Comparison of ENCODE assay signal across 21 cellular contexts in the genomic region with DNA sequence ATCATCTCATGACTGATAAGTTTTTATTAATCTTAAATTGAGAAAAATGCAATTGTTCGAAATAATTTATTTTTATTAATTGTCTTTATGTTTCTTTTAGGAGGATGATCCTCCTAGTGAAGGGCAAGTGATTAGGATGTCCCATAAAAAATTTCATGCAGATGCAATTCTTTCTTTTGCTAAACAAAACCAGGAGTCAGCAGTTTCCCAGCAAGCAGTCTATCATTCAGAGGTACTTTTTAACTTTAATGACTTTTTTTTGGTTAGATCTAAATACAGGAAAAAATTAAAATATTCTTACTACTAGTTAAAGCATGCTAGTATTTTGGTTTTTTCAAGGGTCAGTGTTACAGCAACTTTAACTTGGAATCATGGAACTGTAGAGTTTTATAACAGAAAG.
DNase-seq lines count a peak whose midpoint lies in the region; ATAC-seq and TF ChIP-seq lines count a peak whose summit lies in the region.
"Had no signal": no experiment of that assay in that cellular context is flagged by ENCODE, and none has a peak within 500 bp of the region (broad histone marks: within the 10 kb centered on the region; RNA-seq: fewer than 3 reads in every experiment).

No MANE protein-coding gene starts in this region.

- intact Hi-C loops in IMR-90 (cut with micrococcal nuclease) = loop anchor here (10.0 kb wide), 1 partner anchor 943 kb away; no protein-coding TSS in a partner anchor

- no peak overlapping the region for H3K56ac ChIP-seq in IMR-90 (ENCODE audit: extremely low read depth, insufficient read depth, low read length)

- H3K4ac ChIP-seq in IMR-90 (ENCODE audit: low read depth, low read length) = no peak overlapping the region

- no peak overlapping the region for H4K91ac ChIP-seq in IMR-90 (ENCODE audit: insufficient read depth, low read depth, low read length)

- H2AFZ ChIP-seq in IMR-90 (replicated peaks; ENCODE audit: low read length, poor library complexity) = no peak overlapping the region
- no peak overlapping the region for H2AFZ ChIP-seq in osteoblast (ENCODE audit: low read length)
- H2AFZ ChIP-seq: GM23338 had no signal

- H3K27ac ChIP-seq in IMR-90 (ENCODE audit: insufficient read depth, low read length) (no peak overlapping the region), brain microvascular endothelial cell (peak overlapping the region; percentile 26), osteoblast (ENCODE audit: low read depth, low read length) (no peak overlapping the region)
- H3K27ac ChIP-seq: A549; BLaER1 treated with 17β-estradiol and CSF1 and Interleukin-3, amounts not matched to agents 10 nM and 100 nM had no signal

- no peak overlapping the region for H2BK5ac ChIP-seq in IMR-90 (ENCODE audit: low read depth, low read length, poor library complexity, severe bottlenecking)

- H3K9ac ChIP-seq in IMR-90 (ENCODE audit: low read depth, low read length) = no peak overlapping the region
- H3K9ac ChIP-seq: BLaER1 treated with 17β-estradiol and CSF1 and Interleukin-3, amounts not matched to agents 10 nM and 100 nM had no signal

- no peak overlapping the region for H2AK9ac ChIP-seq in IMR-90 (replicated peaks; ENCODE audit: low read depth, low read length, poor library complexity)

- H3K79me1 ChIP-seq in IMR-90 (ENCODE audit: low read depth in 1 of 2, low read length in 2 of 2) = no peaks in the 10 kb centered on the region

- peaks cover 3% of the 10 kb centered on the region; the same call in 1 of the 2 replicates for H3K9me1 ChIP-seq in IMR-90 (ENCODE audit: insufficient read depth, low read length)

- H3K4me2 ChIP-seq in IMR-90 (ENCODE audit: low read depth, low read length) (no peak overlapping the region), osteoblast (ENCODE audit: insufficient read depth, low read length) (peak overlapping the region; percentile 48)
- H3K4me2 ChIP-seq: A549; BLaER1 treated with 17β-estradiol and CSF1 and Interleukin-3, amounts not matched to agents 10 nM and 100 nM; GM23338 had no signal

- no peak overlapping the region for H4K5ac ChIP-seq in IMR-90 (ENCODE audit: low read depth, low read length)

- no CpG with 5 or more reads among the region's 1 CpG for WGBS in IMR-90 (ENCODE audit: extremely low coverage in 2 of 2, insufficient read length in 1 of 2), 2 experiments

- no peak for TF ChIP-seq RAD21 in IMR-90 (IDR thresholded peaks at IDR 0.05; ENCODE audit: low read length)

- no peak overlapping the region for H2BK15ac ChIP-seq in IMR-90 (ENCODE audit: low read depth, low read length)

- TF ChIP-seq POLR2A in IMR-90 (IDR thresholded peaks at IDR 0.05; ENCODE audit: low read depth, low read length) = no peak

- no peak overlapping the region for H3K4me3 ChIP-seq in IMR-90 (ENCODE audit: insufficient read depth, low read depth, low read length)
- no peak overlapping the region for H3K4me3 ChIP-seq in brain microvascular endothelial cell (ENCODE audit: low read depth, low read length)
- no peak overlapping the region for H3K4me3 ChIP-seq in osteoblast (ENCODE audit: insufficient read depth, low read length)
- H3K4me3 ChIP-seq: A549; BLaER1 treated with 17β-estradiol and CSF1 and Interleukin-3, amounts not matched to agents 10 nM and 100 nM; GM12878; GM23338 had no signal

- no peaks in the 10 kb centered on the region for H3K27me3 ChIP-seq in IMR-90 (ENCODE audit: control insufficient read depth, insufficient read depth, low read length)
- no peaks in the 10 kb centered on the region for H3K27me3 ChIP-seq in brain microvascular endothelial cell (replicated peaks)
- H3K27me3 ChIP-seq in osteoblast (ENCODE audit: insufficient read depth, low read length) = no peaks in the 10 kb centered on the region
- H3K27me3 ChIP-seq: BE2C; BLaER1 treated with 17β-estradiol and CSF1 and Interleukin-3, amounts not matched to agents 10 nM and 100 nM had no signal

- POLR2A ChIA-PET in IMR-90 (lab: Charles Lee; ENCODE audit: unreplicated experiment) = no interaction called here

- CTCF ChIA-PET in IMR-90 (lab: Yijun Ruan, JAX) = interaction anchor here (1.1 kb wide), 1 partner anchor 146 kb away, joined by 3 read pairs; no protein-coding TSS in a partner anchor

- no peaks in the 10 kb centered on the region for H4K20me1 ChIP-seq in IMR-90 (ENCODE audit: insufficient read depth, low read length)
- H4K20me1 ChIP-seq in osteoblast (ENCODE audit: insufficient read depth, low read length) = no peaks in the 10 kb centered on the region

- TF ChIP-seq CTCF in IMR-90 (conservative IDR thresholded peaks at IDR 0.05; ENCODE audit: low read depth, low read length) (no peak), brain microvascular endothelial cell (IDR thresholded peaks at IDR 0.05; ENCODE audit: low read depth, low read length, missing control alignments) (no peak), osteoblast (IDR thresholded peaks at IDR 0.05; ENCODE audit: extremely low read depth, low read depth, low read length) (no peak)

- H3K4me1 ChIP-seq in IMR-90 (ENCODE audit: control insufficient read depth, insufficient read depth, low read length) (peaks cover 2% of the 10 kb centered on the region; the same call in 1 of the 2 replicates), osteoblast (ENCODE audit: insufficient read depth, low read length) (peaks cover 19% of the 10 kb centered on the region)
- H3K4me1 ChIP-seq: A549, BE2C had no signal

- in situ Hi-C loops in IMR-90 (cut with MboI; ENCODE audit: low sequenced_read_pairs) = loop anchor here (25.0 kb wide), 1 partner anchor 970 kb away; a partner anchor contains a TSS
- in situ Hi-C loops in brain microvascular endothelial cell (cut with HindIII; ENCODE audit: low pct_ligation_motif_present, low sequenced_read_pairs) = no loop called here

- H3K14ac ChIP-seq in IMR-90 (replicated peaks; ENCODE audit: low read depth, low read length) = no peak overlapping the region

- dilution Hi-C loops in IMR-90 (cut with HindIII; ENCODE audit: low sequenced_read_pairs, unreplicated experiment) = no loop called here

- H3K36me3 ChIP-seq in IMR-90 (ENCODE audit: control insufficient read depth, insufficient read depth, low read length) (0 out of 2 replicates have a peak, but pooled peaks cover 2% of the 10 kb centered on the region), brain microvascular endothelial cell (replicated peaks) (no peaks in the 10 kb centered on the region), osteoblast (ENCODE audit: insufficient read depth, low read length) (peaks cover 9% of the 10 kb centered on the region)

- H4K8ac ChIP-seq in IMR-90 (ENCODE audit: low read depth in 2 of 2, low read length in 2 of 2) = no peak overlapping the region

- no peak for ATAC-seq in IMR-90 (ENCODE audit: low read depth)
- ATAC-seq: A549, GM12878, GM23338, HCT116 had no signal

- H2AK5ac ChIP-seq in IMR-90 (ENCODE audit: low read depth, low read length) = no peak overlapping the region

- no peak overlapping the region for H2BK120ac ChIP-seq in IMR-90 (ENCODE audit: low read depth, low read length)

- H3K18ac ChIP-seq in IMR-90 (ENCODE audit: low read depth, low read length) = no peak overlapping the region

- DNase-seq in IMR-90 (no peak), brain microvascular endothelial cell (no peak), osteoblast (ENCODE audit: insufficient read length, low spot score, missing footprints) (no peak), globus pallidus (ENCODE audit: low spot score) (no peak), NCI-H1105 (lab: John Stamatoyannopoulos, UW) (no peak)
- DNase-seq in stimulated activated CD4-positive, alpha-beta T cell treated with anti-CD3 and anti-CD28 coated beads, Interleukin-4, amount 100 ng/mL, for 1 hour = no peak
- DNase-seq: 8988T; ACHN; AML-193; BE2C; CD4-positive, alpha-beta T cell; CD8-positive, alpha-beta memory T cell; DMS 273 treated with DMSO at 0.1 percent for 48 hours; DMS79; GDM1; H9 had no signal

- no peaks in the 10 kb centered on the region for H3K9me3 ChIP-seq in IMR-90 (ENCODE audit: control insufficient read depth, insufficient read depth, low read length)
- H3K9me3 ChIP-seq in osteoblast (ENCODE audit: low read depth, low read length) = no peaks in the 10 kb centered on the region
- H3K9me3 ChIP-seq: A549; BE2C; BLaER1 treated with 17β-estradiol and CSF1 and Interleukin-3, amounts not matched to agents 10 nM and 100 nM had no signal

- H2BK20ac ChIP-seq in IMR-90 (ENCODE audit: low read depth, low read length) = no peak overlapping the region

- no peak overlapping the region for H3K23ac ChIP-seq in IMR-90 (ENCODE audit: low read depth, low read length)

- no TSS peak for BruUV-seq in IMR-90 (replicated peaks; lab: Mats Ljungman, UMichigan)

- H3K79me2 ChIP-seq in osteoblast (ENCODE audit: insufficient read depth, low read length) = no peaks in the 10 kb centered on the region

TF ChIP-seq in IMR-90, 13 proteins besides CTCF, POLR2A, EP300 and RAD21:
- TF ChIP-seq BHLHE40 (IDR thresholded peaks at IDR 0.05; ENCODE audit: low read depth, low read length) = no peak
- peak; percentile 57 for TF ChIP-seq MAFK (IDR thresholded peaks at IDR 0.05; ENCODE audit: low read depth, low read length)
- no peak for TF ChIP-seq CEBPB (IDR thresholded peaks at IDR 0.05; ENCODE audit: low read depth, low read length)
